11 cellular contexts compared by ENCODE assay signal in genomic region chr6:30748851-30749540, GRCh38. TPM values are rescaled to one million over a fixed set of nuclear protein-coding genes. Genes with fewer than 3 reads are reported as not detected.
DNase-seq lines count a peak whose midpoint lies in the region; ATAC-seq, FAIRE-seq and TF ChIP-seq lines count a peak whose summit lies in the region.
"Had no signal": no experiment of that assay in that cellular context is flagged by ENCODE, and none has a peak within 500 bp of the region (broad histone marks: within the 10 kb centered on the region; RNA-seq: fewer than 3 reads in every experiment).

No MANE protein-coding gene starts in this region.

- no peak overlapping the region for H3K4me3 ChIP-seq in GM23248
- H3K4me3 ChIP-seq: heart left ventricle, testis had no signal

- H2AFZ ChIP-seq in GM23248 = peak overlapping the region; percentile 68

- no peaks in the 10 kb centered on the region for H3K9me3 ChIP-seq in GM23248 (ENCODE audit: low read depth)
- H3K9me3 ChIP-seq: heart left ventricle, testis had no signal

- peak overlapping the region; percentile 39 for H3K4me2 ChIP-seq in GM23248 (ENCODE audit: unreplicated experiment)

- peaks cover 60% of the 10 kb centered on the region for H3F3A ChIP-seq in GM23248 (ENCODE audit: insufficient read depth)

- H4K20me1 ChIP-seq in GM23248 (ENCODE audit: insufficient read depth) = no peaks in the 10 kb centered on the region

- peak; percentile 54 for DNase-seq in GM23248
- DNase-seq in SW480 (ENCODE audit: low spot score) = peak; percentile 92
- DNase-seq in foreskin keratinocyte = peak; percentile 79 to 90
- DNase-seq in renal cortical epithelial cell (ENCODE audit: low read depth) = peak; percentile 90
- DNase-seq in NK-92 treated with Interleukin-12 subunit alpha and Interleukin-12 subunit beta, amount 100 ng/mL, for 24 hours (lab: John Stamatoyannopoulos, UW) = no peak
- DNase-seq in activated effector memory CD4-positive, alpha-beta T cell treated with Interleukin-2 at 50 U/mL for 16 hours = no peak
- no peak for DNase-seq in HTR-8/SVneo (ENCODE audit: insufficient read length, low spot score)
- DNase-seq: heart left ventricle; stimulated activated CD4-positive, alpha-beta T cell treated with anti-CD3 and anti-CD28 coated beads, Interleukin-4, amount 100 ng/mL, for 1 hour; testis had no signal

- peak overlapping the region; percentile 50 for H3K9ac ChIP-seq in GM23248

- peaks cover 4% of the 10 kb centered on the region for H3K79me2 ChIP-seq in GM23248 (ENCODE audit: insufficient read depth)

- in situ Hi-C loops in GM23248 (cut with MboI) = loop anchor here (10.0 to 25.0 kb wide), 2 partner anchors 66 to 338 kb away; no protein-coding TSS in a partner anchor

- no peak for TF ChIP-seq CTCF in foreskin keratinocyte (conservative IDR thresholded peaks at IDR 0.05)

- no peak for FAIRE-seq in HTR-8/SVneo (lab: Jason Lieb, UNC)

- ATAC-seq in foreskin keratinocyte (no peak), GM19452 (IDR thresholded peaks at IDR 0.05; ENCODE audit: unreplicated experiment) (no peak)
- ATAC-seq: heart left ventricle had no signal

- peaks cover 54% of the 10 kb centered on the region for H3K4me1 ChIP-seq in GM23248 (ENCODE audit: insufficient read depth)
- peaks cover 56% of the 10 kb centered on the region for H3K4me1 ChIP-seq in foreskin keratinocyte

- 23% methylated on average over 8 of the region's 8 CpGs for WGBS in GM23248 (ENCODE audit: low coverage in 1 of 2, low lambda C conversion rate in 2 of 2, missing lambda C conversion rate in 2 of 2), 2 experiments

- H3K36me3 ChIP-seq in GM23248 (ENCODE audit: low read depth) = no peaks in the 10 kb centered on the region
- H3K36me3 ChIP-seq: heart left ventricle had no signal

- no peaks in the 10 kb centered on the region for H3K27me3 ChIP-seq in GM23248 (replicated peaks; ENCODE audit: insufficient read depth)
- H3K27me3 ChIP-seq in foreskin keratinocyte = no peaks in the 10 kb centered on the region
- H3K27me3 ChIP-seq: heart left ventricle, testis had no signal

- H3K27ac ChIP-seq in GM23248 = peak overlapping the region; percentile 96
- peak overlapping the region; percentile 99 for H3K27ac ChIP-seq in foreskin keratinocyte
- H3K27ac ChIP-seq: testis had no signal

- no peaks in the 10 kb centered on the region for H3K9me2 ChIP-seq in GM23248 (ENCODE audit: insufficient read depth)

RNA-seq across cellular contexts. Expression of gene IER3, which starts 4.6 kb away (rescaled TPM):
- 148 and 156 TPM in 2 replicates for total RNA-seq in GM23248 (2014; rRNA removed; shearing (Covaris generic))
- polyA plus RNA-seq in GM23248 (2016; fragmentation: Nextera tagmentation; extraction: Ambion mirVana) (76.4 and 82.1 TPM in 2 replicates), foreskin keratinocyte (343 and 439 TPM in 2 replicates)
- total RNA-seq in foreskin keratinocyte (279 and 373 TPM in 2 replicates), renal cortical epithelial cell (56.6 and 249 TPM in 2 replicates)

RNA-seq across cellular contexts. Expression of gene FLOT1, which starts 6.5 kb away (rescaled TPM):
- total RNA-seq in GM23248 (2014; rRNA removed; shearing (Covaris generic)) = 156 and 165 TPM in 2 replicates
- 162 and 171 TPM in 2 replicates for polyA plus RNA-seq in GM23248 (2016; fragmentation: Nextera tagmentation; extraction: Ambion mirVana)
- 50.0 and 62.6 TPM in 2 replicates for total RNA-seq in foreskin keratinocyte
- 57.4 and 72.2 TPM in 2 replicates for polyA plus RNA-seq in foreskin keratinocyte
- 19.4 and 100 TPM in 2 replicates for total RNA-seq in renal cortical epithelial cell

RNA-seq across cellular contexts. Expression of gene TUBB, which starts 28.8 kb away (rescaled TPM):
- total RNA-seq in GM23248 (2014; rRNA removed; shearing (Covaris generic)) = 525 and 565 TPM in 2 replicates
- polyA plus RNA-seq in GM23248 (2016; fragmentation: Nextera tagmentation; extraction: Ambion mirVana) (491 and 520 TPM in 2 replicates), foreskin keratinocyte (1,224 and 1,454 TPM in 2 replicates)
- total RNA-seq in foreskin keratinocyte (1,201 and 1,290 TPM in 2 replicates), renal cortical epithelial cell (312 and 597 TPM in 2 replicates)

RNA-seq across cellular contexts. Expression of gene MDC1, which starts 31.9 kb away (rescaled TPM):
- 4.9 and 6.6 TPM in 2 replicates for total RNA-seq in GM23248 (2014; rRNA removed; shearing (Covaris generic))
- 6.7 and 7.1 TPM in 2 replicates for polyA plus RNA-seq in GM23248 (2016; fragmentation: Nextera tagmentation; extraction: Ambion mirVana)
- 24.8 and 27.4 TPM in 2 replicates for total RNA-seq in foreskin keratinocyte
- 13.9 and 15.8 TPM in 2 replicates for polyA plus RNA-seq in foreskin keratinocyte
- 6.4 and 10.2 TPM in 2 replicates for total RNA-seq in renal cortical epithelial cell

RNA-seq across cellular contexts. Expression of gene NRM, which starts 58.2 kb away (rescaled TPM):
- 5.8 and 6.2 TPM in 2 replicates for total RNA-seq in GM23248 (2014; rRNA removed; shearing (Covaris generic))
- polyA plus RNA-seq in GM23248 (2016; fragmentation: Nextera tagmentation; extraction: Ambion mirVana) (11.3 and 11.6 TPM in 2 replicates), foreskin keratinocyte (41.6 and 45.7 TPM in 2 replicates)
- total RNA-seq in foreskin keratinocyte (24.5 and 26.3 TPM in 2 replicates), renal cortical epithelial cell (0.69 and 1.7 TPM in 2 replicates)

Comparison
In these comparisons a context has a peak if more than half of its experiments do, and no peak if none do; other contexts are left out.
1. DNase-seq: peak in GM23248 (single experiment), SW480 (single experiment), foreskin keratinocyte (2 of 2) and renal cortical epithelial cell (single experiment); none in NK-92 treated with Interleukin-12 subunit alpha and Interleukin-12 subunit beta, amount 100 ng/mL, for 24 hours (single experiment), activated effector memory CD4-positive, alpha-beta T cell treated with Interleukin-2 at 50 U/mL for 16 hours (single experiment) and HTR-8/SVneo (single experiment).